ENCODE assay signal across 9 cellular contexts in the genomic region with DNA sequence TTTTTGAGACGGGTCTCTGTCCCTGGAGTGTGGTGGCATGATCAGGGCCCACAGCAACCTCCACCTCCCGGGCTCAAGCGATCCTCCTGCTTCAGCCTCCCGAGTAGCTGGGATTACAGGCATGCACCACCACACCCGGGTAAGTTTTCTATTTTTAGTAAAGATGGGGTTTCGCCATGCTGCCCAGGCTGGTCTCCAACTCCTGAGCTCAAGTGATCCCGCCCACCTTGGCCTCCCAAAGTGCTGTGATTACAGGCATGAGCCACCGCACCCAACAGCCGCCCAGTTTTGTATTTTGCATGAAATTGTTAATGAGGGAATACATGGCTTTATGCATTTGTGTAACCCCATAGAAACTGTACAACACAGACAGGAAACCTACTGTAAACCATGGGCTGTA. TPM values are rescaled to one million over a fixed set of nuclear protein-coding genes. Genes with fewer than 3 reads are reported as not detected.
DNase-seq lines count a peak whose midpoint lies in the region; ATAC-seq and TF ChIP-seq lines count a peak whose summit lies in the region.
"Had no signal": no experiment of that assay in that cellular context is flagged by ENCODE, and none has a peak within 500 bp of the region (broad histone marks: within the 10 kb centered on the region; RNA-seq: fewer than 3 reads in every experiment).

No MANE protein-coding gene starts in this region.

- peaks cover 72% of the 10 kb centered on the region for H3K36me3 Mint-ChIP-seq in dendritic cell treated with granulocyte-macrophage colony-stimulating factor and Interleukin-4, amounts not matched to agents 40 ng/mL and 50 ng/mL, for 4 days (ENCODE audit: low read depth)

- intact Hi-C loops in dendritic cell treated with granulocyte-macrophage colony-stimulating factor and Interleukin-4, amounts not matched to agents 40 ng/mL and 50 ng/mL, for 4 days (cut with micrococcal nuclease): no loop called here
- intact Hi-C loops in psoas muscle (cut with DNase I): no loop called here

- DNase-seq in DMS 273 (lab: John Stamatoyannopoulos, UW; ENCODE audit: unreplicated experiment) (peak; percentile 52), DMS 273 treated with DMSO at 0.1 percent for 48 hours (lab: John Stamatoyannopoulos, UW) (no peak), NAMALWA (ENCODE audit: low spot score) (peak; percentile 23), psoas muscle (no peak), omental fat pad (ENCODE audit: low spot score) (no peak), HuH-7.5 (ENCODE audit: low spot score) (no peak), H4 (ENCODE audit: low spot score) (no peak)

- H3K9me3 ChIP-seq in psoas muscle: no peaks in the 10 kb centered on the region
- H3K9me3 ChIP-seq: mucosa of descending colon had no signal

- H3K27ac Mint-ChIP-seq in dendritic cell treated with granulocyte-macrophage colony-stimulating factor and Interleukin-4, amounts not matched to agents 40 ng/mL and 50 ng/mL, for 4 days: peak overlapping the region; percentile 95

- H3K27me3 Mint-ChIP-seq in dendritic cell treated with granulocyte-macrophage colony-stimulating factor and Interleukin-4, amounts not matched to agents 40 ng/mL and 50 ng/mL, for 4 days: no peaks in the 10 kb centered on the region

- no peak for TF ChIP-seq CTCF in psoas muscle (IDR thresholded peaks at IDR 0.05)
- no peak for TF ChIP-seq CTCF in omental fat pad (IDR thresholded peaks at IDR 0.05)

- peaks cover 31% of the 10 kb centered on the region for H3K4me1 ChIP-seq in psoas muscle

- H3K27ac ChIP-seq in psoas muscle: peak overlapping the region; percentile 94

- H3K36me3 ChIP-seq in psoas muscle (ENCODE audit: insufficient read depth in 1 of 2, low read depth in 1 of 2): peaks cover 3 to 48% of the 10 kb centered on the region in 2 donors

- peaks cover 50% of the 10 kb centered on the region for H3K4me1 Mint-ChIP-seq in dendritic cell treated with granulocyte-macrophage colony-stimulating factor and Interleukin-4, amounts not matched to agents 40 ng/mL and 50 ng/mL, for 4 days (ENCODE audit: low read depth)

- no peaks in the 10 kb centered on the region for H3K9me3 Mint-ChIP-seq in dendritic cell treated with granulocyte-macrophage colony-stimulating factor and Interleukin-4, amounts not matched to agents 40 ng/mL and 50 ng/mL, for 4 days

- no peaks in the 10 kb centered on the region for H3K27me3 ChIP-seq in psoas muscle (ENCODE audit: insufficient read depth in 3 of 3, low read length in 2 of 3)

- H3K4me3 ChIP-seq in psoas muscle: peak overlapping the region; percentile 86

- ATAC-seq in psoas muscle (peak in 1 of 4 donors; percentile 11), omental fat pad (ENCODE audit: low FRiP score) (no peak)

- H3K4me3 Mint-ChIP-seq in dendritic cell treated with granulocyte-macrophage colony-stimulating factor and Interleukin-4, amounts not matched to agents 40 ng/mL and 50 ng/mL, for 4 days: peak overlapping the region; percentile 37

- WGBS in psoas muscle, 3 donors: 24 to 38% (median 30%) methylated on average over 9 of the region's 9 CpGs

RNA-seq across cellular contexts. Expression of gene ARHGAP4, which starts 2.8 kb away (rescaled TPM):
- total RNA-seq in psoas muscle (1 to 10 TPM; 5.1 to 8.0 (median 6.4) TPM), omental fat pad (10 to 100 TPM; 16.6 to 72.2 (median 36.4) TPM)
- polyA plus RNA-seq in psoas muscle: 1 to 10 TPM; 5.8 to 7.6 (median 6.8) TPM
- total RNA-seq in H4 (2014; rRNA removed; shearing (Covaris generic)): 0.31 and 0.82 TPM in 2 replicates

RNA-seq across cellular contexts. Expression of gene NAA10, which starts 6.0 kb away (rescaled TPM):
- total RNA-seq in psoas muscle: 100 to 1,000 TPM; 105 to 166 (median 115) TPM
- polyA plus RNA-seq in psoas muscle: 100 to 1,000 TPM; 168 to 203 (median 193) TPM
- total RNA-seq in omental fat pad: 100 to 1,000 TPM in 1 of 4 donors, 10 to 100 TPM in 3; 85.7 to 101 (median 90.7) TPM
- total RNA-seq in H4 (2014; rRNA removed; shearing (Covaris generic)): 167 and 216 TPM in 2 replicates

RNA-seq across cellular contexts. Expression of gene RENBP, which starts 15.6 kb away (rescaled TPM):
- total RNA-seq in psoas muscle (1 to 10 TPM; 2.9 to 4.4 (median 3.6) TPM), omental fat pad (10 to 100 TPM in 3 of 4 donors, 1 to 10 TPM in 1; 7.8 to 33.0 (median 26.5) TPM)
- polyA plus RNA-seq in psoas muscle: 1 to 10 TPM in 2 of 3 donors, under 1 TPM in 1; 0.97 to 1.9 (median 1.4) TPM
- total RNA-seq in H4 (2014; rRNA removed; shearing (Covaris generic)): 0.10 TPM in 1 of 2 replicates, not detected in the other

RNA-seq across cellular contexts. Expression of gene AVPR2, which starts 24.4 kb away (rescaled TPM):
- 1 to 10 TPM; 1.3 to 4.8 (median 2.0) TPM for total RNA-seq in psoas muscle
- 1 to 10 TPM; 1.4 to 3.2 (median 2.5) TPM for polyA plus RNA-seq in psoas muscle
- total RNA-seq in omental fat pad: 10 to 100 TPM in 1 of 4 donors, 1 to 10 TPM in 2, under 1 TPM in 1; 0.74 to 22.7 (median 3.6) TPM
- total RNA-seq in H4 (2014; rRNA removed; shearing (Covaris generic)): 0.14 and 0.33 TPM in 2 replicates

RNA-seq across cellular contexts. Expression of gene HCFC1, which starts 42.8 kb away (rescaled TPM):
- total RNA-seq in psoas muscle (10 to 100 TPM; 29.8 to 50.1 (median 40.0) TPM), omental fat pad (10 to 100 TPM; 21.5 to 41.5 (median 30.8) TPM)
- polyA plus RNA-seq in psoas muscle: 10 to 100 TPM; 15.1 to 46.5 (median 25.8) TPM
- total RNA-seq in H4 (2014; rRNA removed; shearing (Covaris generic)): 19.4 and 23.5 TPM in 2 replicates

Comparison
In these comparisons a context has a peak if more than half of its experiments do, and no peak if none do; other contexts are left out.
1. DNase-seq: peak in DMS 273 (single experiment) and NAMALWA (single experiment); none in DMS 273 treated with DMSO at 0.1 percent for 48 hours (single experiment), psoas muscle (0 of 2), omental fat pad (single experiment), HuH-7.5 (single experiment) and H4 (single experiment).